In genomic region chr12:89366676-89367364, GRCh38 we compare ENCODE assay signal across 3 cellular contexts.
TF ChIP-seq lines count a peak whose summit lies in the region.

No MANE protein-coding gene starts in this region.

TF ChIP-seq in HEK293, 187 proteins besides CTCF, POLR2A, EP300 and RAD21:
- TF ChIP-seq HOXA7 (CRISPR knock-in tag; IDR thresholded peaks at IDR 0.05; ENCODE audit: borderline replicate concordance) (no peak), ZNF121 (tag by site-specific recombination; IDR thresholded peaks at IDR 0.05) (0 out of 2 replicates have a peak, but pooled peaks have one; percentile 51)

TF ChIP-seq in K562, 482 proteins besides CTCF, POLR2A, EP300 and RAD21:
- TF ChIP-seq ZNF121 (CRISPR knock-in tag; conservative IDR thresholded peaks at IDR 0.05) (peak; percentile 44), ARID3A (IDR thresholded peaks at IDR 0.05; ENCODE audit: borderline replicate concordance, low read depth, low read length) (no peak)

TF ChIP-seq in HepG2, 621 proteins besides CTCF, POLR2A, EP300 and RAD21:
- TF ChIP-seq ZNF121 (CRISPR knock-in tag; IDR thresholded peaks at IDR 0.05) (peak; percentile 46), FOXP1 (IDR thresholded peaks at IDR 0.05) (no peak), FOXP1 (CRISPR knock-in tag; IDR thresholded peaks at IDR 0.05) (no peak)
